Comparison of ENCODE assay signal across 17 cellular contexts in genomic region chr14:105852378-105853088, GRCh38.
A peak's percentile ranks its signal among the peaks of the same experiment; 100 is the strongest.
DNase-seq lines count a peak whose midpoint lies in the region; ATAC-seq and TF ChIP-seq lines count a peak whose summit lies in the region.
"Had no signal": no experiment of that assay in that cellular context is flagged by ENCODE, and none has a peak within 500 bp of the region (broad histone marks: within the 10 kb centered on the region; RNA-seq: fewer than 3 reads in every experiment).

No MANE protein-coding gene starts in this region.

- H3K27ac ChIP-seq in colonic mucosa: no peak overlapping the region
- H3K27ac ChIP-seq in testis: no peak overlapping the region
- H3K27ac ChIP-seq: uterus had no signal

- H3K36me3 Mint-ChIP-seq in activated naive CD4-positive, alpha-beta T cell treated with anti-CD3 and anti-CD28 coated beads, Interleukin-2, amount 10 ng/mL, durations not matched to agents 7 days and 5 days: peaks cover 35% of the 10 kb centered on the region

- H3K27me3 ChIP-seq in colonic mucosa (no peaks in the 10 kb centered on the region), testis (no peaks in the 10 kb centered on the region)
- H3K27me3 ChIP-seq: uterus had no signal

- DNase-seq in activated naive CD4-positive, alpha-beta T cell treated with anti-CD3 and anti-CD28 coated beads, Interleukin-2, amount 10 ng/mL, durations not matched to agents 7 days and 5 days: peak; percentile 18
- no peak for DNase-seq in activated naive CD4-positive, alpha-beta T cell treated with Interleukin-2 at 50 U/mL for 16 hours
- peak; percentile 7 for DNase-seq in colonic mucosa
- peak; percentile 5 for DNase-seq in testis
- no peak for DNase-seq in DMS53 treated with DMSO at 0.1 percent for 48 hours (lab: John Stamatoyannopoulos, UW; ENCODE audit: unreplicated experiment)
- DNase-seq in NCI-H1417 treated with DMSO at 0.1 percent for 48 hours (lab: John Stamatoyannopoulos, UW): no peak
- DNase-seq: activated CD4-positive, alpha-beta T cell treated with anti-CD3 and anti-CD28 coated beads, Interleukin-2, amount 50 U/mL, for 48 hours; activated gamma-delta T cell treated with Interleukin-2 at 50 U/mL for 16 hours; Calu3; NCI-H1048; NCI-H345 had no signal

- no peaks in the 10 kb centered on the region for H3K4me1 ChIP-seq in colonic mucosa
- H3K4me1 ChIP-seq in testis: no peaks in the 10 kb centered on the region
- H3K4me1 ChIP-seq: uterus had no signal

- no peak overlapping the region for H3K4me3 ChIP-seq in colonic mucosa
- H3K4me3 ChIP-seq in testis: no peak overlapping the region
- H3K4me3 ChIP-seq: K562, uterus had no signal

- no peak for ATAC-seq in HG03045 (IDR thresholded peaks at IDR 0.05; ENCODE audit: unreplicated experiment)
- ATAC-seq: K562; stimulated activated effector memory CD8-positive, alpha-beta T cell treated with anti-CD3 and anti-CD28 coated beads, Interleukin-12 subunit alpha, Interleukin-12 subunit beta, amount 100 ng/mL, for 72 hours had no signal

- 50 to 84% methylated on average over 4 to 17 of the region's 17 CpGs for WGBS in testis, 2 donors

- no peaks in the 10 kb centered on the region for H3K36me3 ChIP-seq in colonic mucosa
- H3K36me3 ChIP-seq in testis (ENCODE audit: low read depth, missing control alignments): no peaks in the 10 kb centered on the region
- H3K36me3 ChIP-seq: uterus had no signal

- no peak for TF ChIP-seq CTCF in colonic mucosa (IDR thresholded peaks at IDR 0.05)
- TF ChIP-seq CTCF in testis (IDR thresholded peaks at IDR 0.05): no peak

- H3K27me3 Mint-ChIP-seq in activated naive CD4-positive, alpha-beta T cell treated with anti-CD3 and anti-CD28 coated beads, Interleukin-2, amount 10 ng/mL, durations not matched to agents 7 days and 5 days: peaks cover 19% of the 10 kb centered on the region
- H3K27me3 Mint-ChIP-seq: dendritic cell treated with granulocyte-macrophage colony-stimulating factor and Interleukin-4, amounts not matched to agents 40 ng/mL and 50 ng/mL, for 4 days had no signal

- no peak overlapping the region for H3K4me3 Mint-ChIP-seq in activated naive CD4-positive, alpha-beta T cell treated with anti-CD3 and anti-CD28 coated beads, Interleukin-2, amount 10 ng/mL, durations not matched to agents 7 days and 5 days
- H3K4me3 Mint-ChIP-seq: dendritic cell treated with granulocyte-macrophage colony-stimulating factor and Interleukin-4, amounts not matched to agents 40 ng/mL and 50 ng/mL, for 4 days; stimulated activated effector memory CD8-positive, alpha-beta T cell treated with anti-CD3 and anti-CD28 coated beads, Interleukin-12 subunit alpha, Interleukin-12 subunit beta, amount 100 ng/mL, for 72 hours had no signal

- no peaks in the 10 kb centered on the region for H3K9me3 Mint-ChIP-seq in activated naive CD4-positive, alpha-beta T cell treated with anti-CD3 and anti-CD28 coated beads, Interleukin-2, amount 10 ng/mL, durations not matched to agents 7 days and 5 days
- H3K9me3 Mint-ChIP-seq: dendritic cell treated with granulocyte-macrophage colony-stimulating factor and Interleukin-4, amounts not matched to agents 40 ng/mL and 50 ng/mL, for 4 days; stimulated activated effector memory CD8-positive, alpha-beta T cell treated with anti-CD3 and anti-CD28 coated beads, Interleukin-12 subunit alpha, Interleukin-12 subunit beta, amount 100 ng/mL, for 72 hours had no signal

- no peaks in the 10 kb centered on the region for H3K9me3 ChIP-seq in colonic mucosa
- no peaks in the 10 kb centered on the region for H3K9me3 ChIP-seq in testis

- CTCF ChIA-PET in activated naive CD4-positive, alpha-beta T cell treated with anti-CD3 and anti-CD28 coated beads, Interleukin-2, amount 10 ng/mL, durations not matched to agents 7 days and 5 days (lab: Charles Lee): no interaction called here

- intact Hi-C loops in colonic mucosa (cut with DNase I): no loop called here
- intact Hi-C loops in testis (cut with DNase I; ENCODE audit: low total_unique reads): no loop called here

- TF ChIP-seq POLR2A in GM19193 (IDR thresholded peaks at IDR 0.05; ENCODE audit: extremely low read depth, insufficient read depth, insufficient read length) (peak; percentile 76), testis (IDR thresholded peaks at IDR 0.05) (no peak)

- H3K9ac ChIP-seq in colonic mucosa (ENCODE audit: low read depth in 2 of 2, low read length in 2 of 2): no peak overlapping the region

- H3K4me1 Mint-ChIP-seq in activated naive CD4-positive, alpha-beta T cell treated with anti-CD3 and anti-CD28 coated beads, Interleukin-2, amount 10 ng/mL, durations not matched to agents 7 days and 5 days: peaks cover 35% of the 10 kb centered on the region

- no peak overlapping the region for H3K27ac Mint-ChIP-seq in activated naive CD4-positive, alpha-beta T cell treated with anti-CD3 and anti-CD28 coated beads, Interleukin-2, amount 10 ng/mL, durations not matched to agents 7 days and 5 days
- H3K27ac Mint-ChIP-seq: dendritic cell treated with granulocyte-macrophage colony-stimulating factor and Interleukin-4, amounts not matched to agents 40 ng/mL and 50 ng/mL, for 4 days; stimulated activated effector memory CD8-positive, alpha-beta T cell treated with anti-CD3 and anti-CD28 coated beads, Interleukin-12 subunit alpha, Interleukin-12 subunit beta, amount 100 ng/mL, for 72 hours had no signal

Comparison
In these comparisons a context has a peak if more than half of its experiments do, and no peak if none do; other contexts are left out.
1. DNase-seq: peak in activated naive CD4-positive, alpha-beta T cell treated with anti-CD3 and anti-CD28 coated beads, Interleukin-2, amount 10 ng/mL, durations not matched to agents 7 days and 5 days (single experiment), colonic mucosa (single experiment) and testis (single experiment); none in activated naive CD4-positive, alpha-beta T cell treated with Interleukin-2 at 50 U/mL for 16 hours (single experiment), DMS53 treated with DMSO at 0.1 percent for 48 hours (single experiment) and NCI-H1417 treated with DMSO at 0.1 percent for 48 hours (single experiment).